ENCODE assay signal across 25 cellular contexts in the genomic region with DNA sequence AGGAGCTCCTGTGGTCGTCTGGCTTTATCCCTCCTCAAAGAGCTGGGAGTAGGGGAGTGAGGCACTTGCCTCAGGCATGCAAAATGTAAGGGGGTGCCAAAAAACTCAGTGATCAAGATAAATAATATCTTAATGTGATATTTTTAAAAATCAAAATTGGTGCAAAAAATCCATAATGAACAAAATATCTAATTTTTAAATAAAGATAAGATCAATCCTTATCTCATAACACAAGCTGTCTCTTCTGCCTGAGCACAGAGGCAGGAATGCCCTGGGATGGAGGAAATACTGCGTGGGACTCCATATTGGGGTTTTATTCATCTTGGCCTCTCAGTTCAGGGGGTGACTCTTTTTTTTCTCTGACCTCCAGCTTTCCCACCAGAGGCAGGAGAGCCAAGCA.
"Had no signal": no experiment of that assay in that cellular context is flagged by ENCODE, and none has a peak within 500 bp of the region (broad histone marks: within the 10 kb centered on the region; RNA-seq: fewer than 3 reads in every experiment).

No MANE protein-coding gene starts in this region.

- ATAC-seq: esophagus mucosa, gastrocnemius medialis, heart right ventricle, left cardiac atrium, left lung, left ventricle myocardium superior, lower lobe of right lung, mucosa of descending colon had no signal

- H3K4me1 ChIP-seq: gastrocnemius medialis, heart right ventricle, left lung, lower lobe of right lung had no signal

- H3K9me3 ChIP-seq: esophagus squamous epithelium, gastrocnemius medialis, heart right ventricle, left lung, lower lobe of right lung, mucosa of descending colon had no signal

- H3K36me3 ChIP-seq: esophagus squamous epithelium, gastrocnemius medialis, heart right ventricle, left lung, lower lobe of right lung had no signal

- DNase-seq: dermis blood vessel endothelial cell; dorsolateral prefrontal cortex; effector CD4-positive, alpha-beta T cell; effector memory CD4-positive, alpha-beta T cell; erythroblast; esophagus squamous epithelium; foreskin fibroblast; foreskin melanocyte; gastrocnemius medialis; glutamatergic neuron; head of caudate nucleus; heart right ventricle; hippocampal formation; immature natural killer cell; left cardiac atrium; left lung; left ventricle myocardium superior; lower lobe of right lung; mesenchymal stem cell; mucosa of descending colon; naive B cell had no signal

- H3K36me3 Mint-ChIP-seq: immature natural killer cell, mesothelial cell of epicardium had no signal

- H3K4me3 ChIP-seq: coronary artery, dorsolateral prefrontal cortex, esophagus squamous epithelium, gastrocnemius medialis, heart right ventricle, left lung, lower lobe of right lung, mucosa of descending colon had no signal

- H3K27ac Mint-ChIP-seq: immature natural killer cell, mesothelial cell of epicardium, naive B cell had no signal

- H3K9me3 Mint-ChIP-seq: immature natural killer cell, mesothelial cell of epicardium had no signal

- H3K4me1 Mint-ChIP-seq: immature natural killer cell had no signal

- H3K4me3 Mint-ChIP-seq: immature natural killer cell, mesothelial cell of epicardium, naive B cell had no signal

- H3K27ac ChIP-seq: coronary artery, dorsolateral prefrontal cortex, epithelial cell of prostate, esophagus squamous epithelium, gastrocnemius medialis, heart right ventricle, left lung, lower lobe of right lung had no signal
